Comparison of ENCODE assay signal across 1 cellular context in genomic region chr1:7983086-7983778, GRCh38.
TF ChIP-seq lines count a peak whose summit lies in the region.

No MANE protein-coding gene starts in this region.

TF ChIP-seq in WTC11, 78 proteins besides CTCF, POLR2A, EP300 and RAD21 (continued from another document):
- no peak for TF ChIP-seq ATF3 (CRISPR knock-in tag; conservative IDR thresholded peaks at IDR 0.05)
